ENCODE assay signal across 19 cellular contexts in genomic region chr5:161751265-161751664, GRCh38.
"Had no signal": no experiment of that assay in that cellular context is flagged by ENCODE, and none has a peak within 500 bp of the region (broad histone marks: within the 10 kb centered on the region; RNA-seq: fewer than 3 reads in every experiment).

No MANE protein-coding gene starts in this region.

- H3K27me3 ChIP-seq: esophagus squamous epithelium, gastroesophageal sphincter, pancreas, suprapubic skin, thyroid gland had no signal

- H3K9me3 ChIP-seq: esophagus squamous epithelium, gastroesophageal sphincter, lower lobe of right lung, pancreas, suprapubic skin, thyroid gland had no signal

- H3K27ac ChIP-seq: esophagus squamous epithelium, gastroesophageal sphincter, left ventricle myocardium inferior, lower lobe of right lung, pancreas, suprapubic skin, thyroid gland had no signal

- H3K36me3 ChIP-seq: esophagus squamous epithelium, gastroesophageal sphincter, left ventricle myocardium inferior, lower lobe of right lung, pancreas, suprapubic skin, thyroid gland had no signal

- DNase-seq: effector memory CD8-positive, alpha-beta T cell; esophagus squamous epithelium; foreskin fibroblast; glutamatergic neuron; kidney; left cardiac atrium; left ventricle myocardium inferior; lower lobe of right lung; midbrain; occipital lobe; pancreas; right cardiac atrium; stimulated activated CD4-positive, alpha-beta T cell treated with anti-CD3 and anti-CD28 coated beads, Interleukin-4, amount 100 ng/mL, for 1 hour; stimulated activated CD8-positive, alpha-beta memory T cell treated with anti-CD3 and anti-CD28 coated beads, Interleukin-4, amount 100 ng/mL, for 48 hours; stimulated activated naive CD8-positive, alpha-beta T cell treated with anti-CD3 and anti-CD28 coated beads, Interleukin-15, Interleukin-2, amounts not matched to agents 100 U/mL and 50 U/mL, for 24 hours; thyroid gland had no signal

- H3K4me3 ChIP-seq: esophagus squamous epithelium, gastroesophageal sphincter, left ventricle myocardium inferior, lower lobe of right lung, pancreas, smooth muscle cell, suprapubic skin, thyroid gland had no signal

- H3K4me1 ChIP-seq: esophagus squamous epithelium, gastroesophageal sphincter, left ventricle myocardium inferior, lower lobe of right lung, pancreas, suprapubic skin, thyroid gland had no signal
